ENCODE assay signal across 8 cellular contexts in genomic region chr6:31729515-31729978, GRCh38. TPM values are rescaled to one million over a fixed set of nuclear protein-coding genes. Genes with fewer than 3 reads are reported as not detected.
DNase-seq lines count a peak whose midpoint lies in the region; ATAC-seq and TF ChIP-seq lines count a peak whose summit lies in the region.

No MANE protein-coding gene starts in this region.

- H3K36me3 ChIP-seq in left lung, result peaks cover 4 to 65% of the 10 kb centered on the region in 2 donors

- H3K4me1 ChIP-seq in left lung, result peaks cover 30 to 85% of the 10 kb centered on the region in 2 donors

- H3K27ac ChIP-seq in left lung, result peak overlapping the region; percentile 92 to 97

- DNase-seq in DMS153 (lab: John Stamatoyannopoulos, UW), result peak; percentile 86
- DNase-seq in HEK293T (ENCODE audit: extremely low spot score), result peak; percentile 77
- peak; percentile 87 for DNase-seq in NCI-H2227 (lab: John Stamatoyannopoulos, UW; ENCODE audit: unreplicated experiment)
- DNase-seq in activated CD4-positive, alpha-beta T cell treated with anti-CD3 and anti-CD28 coated beads, Interleukin-2, amount 50 U/mL, for 1 hour, result peak; percentile 79
- peak; percentile 78 to 88 for DNase-seq in dermis microvascular lymphatic vessel endothelial cell (ENCODE audit: low read depth in 2 of 2)
- DNase-seq in left lung, result peak; percentile 92 to 95
- peak; percentile 82 to 84 for DNase-seq in stimulated activated CD4-positive, alpha-beta T cell treated with anti-CD3 and anti-CD28 coated beads, Interleukin-2, amount 100 ng/mL, for 24 hours

- H3K9me3 ChIP-seq in left lung, result no peaks in the 10 kb centered on the region

- no peaks in the 10 kb centered on the region for H3K27me3 ChIP-seq in left lung

- POLR2A ChIA-PET in HEK293T (lab: Yijun Ruan, JAX), result interaction anchor here (0.7 to 4.2 kb wide), 19 partner anchors 8 to 169 kb away, joined by 3 to 40 read pairs (median 6); partner anchors contain the start of genes ABHD16A, C6orf47, HSPA1A and HSPA1B

- H3K4me3 ChIP-seq in left lung, result peak overlapping the region; percentile 48 to 79

- peak; percentile 89 for ATAC-seq in left lung
- ATAC-seq in HG03196 (IDR thresholded peaks at IDR 0.05; ENCODE audit: unreplicated experiment), result no peak

- peak in 1 of 2 donors; percentile 2 for TF ChIP-seq CTCF in left lung (IDR thresholded peaks at IDR 0.05)

- CTCF ChIA-PET in HEK293T (lab: Yijun Ruan, JAX), result interaction anchor here (1.2 to 2.0 kb wide), 8 partner anchors 9 to 97 kb away, joined by 3 to 13 read pairs (median 6); partner anchors contain the start of genes LSM2, LY6G6D and MSH5

- intact Hi-C loops in left lung (cut with DNase I), result no loop called here

TF ChIP-seq in HEK293T, 16 proteins besides CTCF, POLR2A, EP300 and RAD21:
- TF ChIP-seq FOXK2 (IDR thresholded peaks at IDR 0.05) (no peak), PKNOX1 (IDR thresholded peaks at IDR 0.05) (no peak), SP1 (IDR thresholded peaks at IDR 0.05) (peak; percentile 34; the same call in 1 of the 2 replicates)

RNA-seq across cellular contexts. Expression of gene DDAH2, which starts 0.4 kb away (rescaled TPM):
- 108 and 125 TPM in 2 replicates for total RNA-seq in dermis microvascular lymphatic vessel endothelial cell
- total RNA-seq in left lung, result 10 to 100 TPM; 70.2 to 77.3 TPM

RNA-seq across cellular contexts. Expression of gene MPIG6B, which starts 6.4 kb away (rescaled TPM):
- total RNA-seq in dermis microvascular lymphatic vessel endothelial cell (not detected in 2 replicates), left lung (1 to 10 TPM; 1.2 to 1.9 TPM)

RNA-seq across cellular contexts. Expression of gene CLIC1, which starts 6.8 kb away (rescaled TPM):
- total RNA-seq in dermis microvascular lymphatic vessel endothelial cell, result 464 and 694 TPM in 2 replicates
- 100 to 1,000 TPM; 283 to 465 TPM for total RNA-seq in left lung

RNA-seq across cellular contexts. Expression of gene LY6G6C, which starts 8.0 kb away (rescaled TPM):
- total RNA-seq in dermis microvascular lymphatic vessel endothelial cell, result not detected in 2 replicates
- total RNA-seq in left lung, result not detected

RNA-seq across cellular contexts. Expression of gene MSH5, which starts 10.3 kb away (rescaled TPM):
- total RNA-seq in dermis microvascular lymphatic vessel endothelial cell, result 2.8 and 4.5 TPM in 2 replicates
- total RNA-seq in left lung, result 10 to 100 TPM in 1 of 2 donors, 1 to 10 TPM in 1; 9.7 to 20.0 TPM
